Comparison of ENCODE assay signal across 27 cellular contexts in the genomic region with DNA sequence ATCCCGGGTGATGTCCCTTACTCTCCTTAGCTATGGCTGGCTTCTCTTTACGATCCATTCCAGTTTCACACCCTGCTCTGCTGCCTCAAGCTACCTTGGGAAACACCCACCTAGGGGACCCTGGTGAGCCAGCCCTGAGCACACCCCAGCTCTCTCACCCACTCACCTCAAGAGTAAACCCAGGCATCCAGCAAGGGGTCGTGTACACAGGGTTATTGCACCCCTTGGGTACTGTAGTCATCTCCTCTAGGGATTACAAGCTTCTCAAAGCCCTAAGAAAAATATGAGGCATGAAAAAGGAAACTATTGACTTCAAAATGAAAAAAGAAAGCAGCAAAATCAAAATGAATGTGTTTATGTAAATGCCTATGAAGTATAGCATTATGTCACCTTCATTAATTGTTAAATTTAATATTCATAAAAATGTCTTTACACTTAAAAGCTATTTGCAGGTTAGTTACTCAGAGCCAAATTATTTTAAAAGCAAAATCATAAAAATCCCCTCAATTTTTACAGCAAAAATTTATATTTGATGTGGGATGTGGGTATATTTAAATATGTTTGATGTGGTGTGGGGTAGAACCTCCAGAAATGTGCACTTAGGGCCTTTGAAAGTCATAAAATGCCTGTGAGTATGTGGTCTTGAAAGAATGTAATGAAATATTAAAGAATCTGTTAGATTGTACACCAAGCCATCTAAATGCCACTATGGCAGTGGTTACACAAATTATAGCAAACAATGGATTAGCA.
"Had no signal": no experiment of that assay in that cellular context is flagged by ENCODE, and none has a peak within 500 bp of the region (broad histone marks: within the 10 kb centered on the region; RNA-seq: fewer than 3 reads in every experiment).

No MANE protein-coding gene starts in this region.

- H3K9me3 ChIP-seq: left ventricle myocardium inferior, mucosa of descending colon, suprapubic skin, thoracic aorta, tibial artery, upper lobe of right lung had no signal

- H3K9ac ChIP-seq: parathyroid adenoma had no signal

- H3K4me1 ChIP-seq: left ventricle myocardium inferior, parathyroid adenoma, suprapubic skin, tibial artery, upper lobe of right lung had no signal

- H3K79me2 ChIP-seq: parathyroid adenoma had no signal

- H3K4me3 Mint-ChIP-seq: memory B cell; naive thymus-derived CD4-positive, alpha-beta T cell; natural killer cell treated with Interleukin-12 subunit alpha and Interleukin-12 subunit beta and Interleukin-15 and Interleukin-18, amount 100 ng/mL, for 72 hours; stimulated activated effector memory CD8-positive, alpha-beta T cell treated with anti-CD3 and anti-CD28 coated beads, Interleukin-12 subunit alpha, Interleukin-12 subunit beta, amount 100 ng/mL, for 72 hours; stimulated activated naive CD8-positive, alpha-beta T cell treated with anti-CD3 and anti-CD28 coated beads, Interleukin-15, Interleukin-2, amounts not matched to agents 100 ng/mL and 50 ng/mL, for 24 hours had no signal

- H3K27ac ChIP-seq: left ventricle myocardium inferior, parathyroid adenoma, skin epidermis, suprapubic skin, thoracic aorta, tibial artery, upper lobe of right lung had no signal

- FAIRE-seq: urothelium cell line had no signal

- H3K27ac Mint-ChIP-seq: memory B cell; natural killer cell treated with Interleukin-12 subunit alpha and Interleukin-12 subunit beta and Interleukin-15 and Interleukin-18, amount 100 ng/mL, for 72 hours; progenitor cell of endocrine pancreas; stimulated activated effector memory CD8-positive, alpha-beta T cell treated with anti-CD3 and anti-CD28 coated beads, Interleukin-12 subunit alpha, Interleukin-12 subunit beta, amount 100 ng/mL, for 72 hours; stimulated activated naive CD8-positive, alpha-beta T cell treated with anti-CD3 and anti-CD28 coated beads, Interleukin-15, Interleukin-2, amounts not matched to agents 100 ng/mL and 50 ng/mL, for 24 hours had no signal

- H3K4me1 Mint-ChIP-seq: memory B cell; stimulated activated effector memory CD8-positive, alpha-beta T cell treated with anti-CD3 and anti-CD28 coated beads, Interleukin-12 subunit alpha, Interleukin-12 subunit beta, amount 100 ng/mL, for 72 hours had no signal

- H3K36me3 Mint-ChIP-seq: memory B cell; naive thymus-derived CD4-positive, alpha-beta T cell; natural killer cell treated with Interleukin-12 subunit alpha and Interleukin-12 subunit beta and Interleukin-15 and Interleukin-18, amount 100 ng/mL, for 72 hours; stimulated activated effector memory CD8-positive, alpha-beta T cell treated with anti-CD3 and anti-CD28 coated beads, Interleukin-12 subunit alpha, Interleukin-12 subunit beta, amount 100 ng/mL, for 72 hours had no signal

- H3K27me3 ChIP-seq: upper lobe of right lung had no signal

- DNase-seq: islet precursor cell; left ventricle myocardium inferior; midbrain; mucosa of descending colon; nucleus accumbens; retina; right cardiac atrium; stimulated activated CD4-positive, alpha-beta T cell treated with anti-CD3 and anti-CD28 coated beads, Interleukin-12 subunit alpha, Interleukin-12 subunit beta, amount 100 ng/mL, for 4 hours; stimulated activated CD4-positive, alpha-beta T cell treated with anti-CD3 and anti-CD28 coated beads, Interleukin-15, amount 100 ng/mL, for 24 hours; stimulated activated CD4-positive, alpha-beta T cell treated with anti-CD3 and anti-CD28 coated beads, Interleukin-2, amount 100 ng/mL, for 24 hours; stimulated activated CD4-positive, alpha-beta T cell treated with anti-CD3 and anti-CD28 coated beads, Interleukin-4, amount 100 ng/mL, for 24 hours; stimulated activated naive CD4-positive, alpha-beta T cell; tibial artery; trophoblast cell; upper lobe of right lung had no signal

- ATAC-seq: mucosa of descending colon; naive thymus-derived CD4-positive, alpha-beta T cell; natural killer cell treated with Interleukin-12 subunit alpha and Interleukin-12 subunit beta and Interleukin-15 and Interleukin-18, amount 100 ng/mL, for 72 hours; right cardiac atrium; sciatic nerve; stimulated activated effector memory CD8-positive, alpha-beta T cell treated with anti-CD3 and anti-CD28 coated beads, Interleukin-12 subunit alpha, Interleukin-12 subunit beta, amount 100 ng/mL, for 72 hours; upper lobe of right lung had no signal

- H2AFZ ChIP-seq: parathyroid adenoma had no signal

- H3K36me3 ChIP-seq: left ventricle myocardium inferior, suprapubic skin, thoracic aorta, tibial artery, upper lobe of right lung had no signal

- H3K9me3 Mint-ChIP-seq: natural killer cell treated with Interleukin-12 subunit alpha and Interleukin-12 subunit beta and Interleukin-15 and Interleukin-18, amount 100 ng/mL, for 72 hours; stimulated activated effector memory CD8-positive, alpha-beta T cell treated with anti-CD3 and anti-CD28 coated beads, Interleukin-12 subunit alpha, Interleukin-12 subunit beta, amount 100 ng/mL, for 72 hours had no signal

- H3K4me3 ChIP-seq: left ventricle myocardium inferior, mucosa of descending colon, skin epidermis, suprapubic skin, thoracic aorta, tibial artery, upper lobe of right lung had no signal
